ENCODE assay signal across 8 cellular contexts in genomic region chr2:240136013-240136670, GRCh38. TPM values are rescaled to one million over a fixed set of nuclear protein-coding genes. Genes with fewer than 3 reads are reported as not detected.
DNase-seq lines count a peak whose midpoint lies in the region; ATAC-seq and TF ChIP-seq lines count a peak whose summit lies in the region.

Gene COPS9 (minus strand): TSS chr2:240136305. CDS start chr2:240136284, 21 bp downstream.

- H3K9ac ChIP-seq in NT2/D1 (ENCODE audit: insufficient read length, low read depth) (peak within 1 kb of the TSS; percentile 97), endodermal cell (ENCODE audit: extremely low read depth, low read length, poor library complexity, severe bottlenecking) (peak within 1 kb of the TSS; percentile 64)

- peak within 1 kb of the TSS; percentile 93 for H3K27ac Mint-ChIP-seq in endodermal cell

- peak within 1 kb of the TSS; percentile 95 for H3K4me3 Mint-ChIP-seq in endodermal cell

- ATAC-seq in GM19468 (IDR thresholded peaks at IDR 0.05; ENCODE audit: extremely low read depth, unreplicated experiment) = peak; percentile 83

- H3K4me3 ChIP-seq in NT2/D1 (ENCODE audit: insufficient read length, low read depth) (peak within 1 kb of the TSS; percentile 92), endodermal cell (ENCODE audit: low read length) (peak within 1 kb of the TSS; percentile 94), mesodermal cell (ENCODE audit: extremely low read depth, insufficient read depth, low read length, poor library complexity, severe bottlenecking) (peak within 1 kb of the TSS; percentile 93)

- peaks cover 28% of the 10 kb centered on the region for H3K36me3 Mint-ChIP-seq in endodermal cell (ENCODE audit: low read depth)

- H3K27ac ChIP-seq in endodermal cell (ENCODE audit: low read depth, low read length) (no peak within 1 kb of the TSS), mesodermal cell (ENCODE audit: low read depth, low read length, severe bottlenecking) (no peak within 1 kb of the TSS)

- H3K4me1 Mint-ChIP-seq in endodermal cell = peaks cover 25% of the 10 kb centered on the region

- H3K36me3 ChIP-seq in NT2/D1 (ENCODE audit: insufficient read depth, insufficient read length, low read length) (peaks cover 39% of the 10 kb centered on the region), endodermal cell (ENCODE audit: control insufficient read depth, insufficient read depth, low read length) (peaks cover 28% of the 10 kb centered on the region), mesodermal cell (ENCODE audit: control insufficient read depth, insufficient read depth, low read length) (peaks cover 25% of the 10 kb centered on the region)

- H3K4me1 ChIP-seq in NT2/D1 (ENCODE audit: insufficient read depth, insufficient read length) = peaks cover 15% of the 10 kb centered on the region
- no peaks in the 10 kb centered on the region for H3K4me1 ChIP-seq in endodermal cell (ENCODE audit: control insufficient read depth, insufficient read depth, low read length)
- H3K4me1 ChIP-seq in mesodermal cell (ENCODE audit: control insufficient read depth, insufficient read depth, low read length, poor library complexity, severe bottlenecking) = peaks cover 7% of the 10 kb centered on the region

- H3K27me3 Mint-ChIP-seq in endodermal cell (ENCODE audit: insufficient read depth) = peaks cover 12% of the 10 kb centered on the region

- no peaks in the 10 kb centered on the region for H3K9me3 ChIP-seq in NT2/D1 (ENCODE audit: insufficient read depth, low read length)
- H3K9me3 ChIP-seq in endodermal cell (ENCODE audit: control insufficient read depth, low read length) = no peaks in the 10 kb centered on the region
- H3K9me3 ChIP-seq in mesodermal cell (ENCODE audit: control insufficient read depth, low read length) = no peaks in the 10 kb centered on the region

- 2% methylated on average over 50 to 79 of the region's 79 CpGs for WGBS in endodermal cell (ENCODE audit: insufficient coverage in 1 of 2, insufficient read length in 1 of 2), 2 experiments
- WGBS in mesodermal cell (ENCODE audit: insufficient coverage in 2 of 2), 2 experiments = 0 to 2% methylated on average over 71 to 72 of the region's 79 CpGs

- H3K9me3 Mint-ChIP-seq in endodermal cell = no peaks in the 10 kb centered on the region

- peak; percentile 64 for DNase-seq in CMK (ENCODE audit: low read depth)
- DNase-seq in HS-5 (ENCODE audit: low read depth) = peak; percentile 43
- peak; percentile 85 for DNase-seq in NT2/D1 (ENCODE audit: low read depth, low spot score)
- DNase-seq in activated CD8-positive, alpha-beta memory T cell treated with anti-CD3 and anti-CD28 coated beads, Interleukin-2, amount 50 U/mL, for 1 hour (ENCODE audit: extremely low read depth) = peak; percentile 43
- peak; percentile 96 for DNase-seq in endodermal cell
- peak; percentile 72 for DNase-seq in stimulated activated CD8-positive, alpha-beta memory T cell treated with anti-CD3 and anti-CD28 coated beads, Interleukin-15, amount 100 ng/mL, for 1 hour (ENCODE audit: low read depth)

- TF ChIP-seq CTCF in endodermal cell (conservative IDR thresholded peaks at IDR 0.05) = no peak

- H3K27me3 ChIP-seq in NT2/D1 (ENCODE audit: insufficient read depth, insufficient read length) (peaks cover 19% of the 10 kb centered on the region), endodermal cell (ENCODE audit: control insufficient read depth, insufficient read depth, low read length, poor library complexity, severe bottlenecking) (no peaks in the 10 kb centered on the region)

RNA-seq across cellular contexts. Expression of gene COPS9, which starts in this region (rescaled TPM):
- total RNA-seq in endodermal cell = 100 to 1,000 TPM; 151 to 161 TPM
- polyA plus RNA-seq in endodermal cell (2013, experiment 1 of 2) = 175 TPM
- 183 TPM for polyA plus RNA-seq in endodermal cell (2013, experiment 2 of 2)
- 169 TPM for polyA plus RNA-seq in mesodermal cell (2013, experiment 1 of 2)
- polyA plus RNA-seq in mesodermal cell (2013, experiment 2 of 2) = 154 TPM

Comparison
In these comparisons a context has a peak if more than half of its experiments do, and no peak if none do; other contexts are left out.
1. DNase-seq: peak in every context shown above with its lines; median percentile 96 in endodermal cell; 85 in NT2/D1; 72 in stimulated activated CD8-positive, alpha-beta memory T cell treated with anti-CD3 and anti-CD28 coated beads, Interleukin-15, amount 100 ng/mL, for 1 hour; 64 in CMK; 43 in HS-5; 43 in activated CD8-positive, alpha-beta memory T cell treated with anti-CD3 and anti-CD28 coated beads, Interleukin-2, amount 50 U/mL, for 1 hour.